17 cellular contexts compared by ENCODE assay signal in the genomic region with DNA sequence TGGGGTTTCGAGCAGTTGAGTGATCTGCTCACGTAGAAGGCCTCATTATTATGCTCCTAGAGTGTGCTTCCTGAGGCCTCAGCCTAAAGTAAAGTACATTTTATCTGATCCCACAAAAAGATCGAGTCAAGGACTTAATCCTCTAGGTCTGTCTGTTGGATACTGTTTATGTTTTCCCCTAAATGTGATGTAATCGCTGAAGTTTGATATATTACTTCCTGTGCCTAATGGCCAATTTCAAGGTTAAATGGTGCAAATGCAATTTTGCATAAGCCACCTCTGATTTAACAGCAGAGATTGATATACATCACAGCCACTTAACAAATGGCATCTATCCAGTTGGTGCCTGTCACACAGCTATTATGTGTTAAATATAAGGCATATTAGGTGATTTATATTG. TPM values are rescaled to one million over a fixed set of nuclear protein-coding genes. Genes with fewer than 3 reads are reported as not detected.
"Had no signal": no experiment of that assay in that cellular context is flagged by ENCODE, and none has a peak within 500 bp of the region (broad histone marks: within the 10 kb centered on the region; RNA-seq: fewer than 3 reads in every experiment).

No MANE protein-coding gene starts in this region.

- H3K4me1 Mint-ChIP-seq: activated CD4-positive, alpha-beta memory T cell treated with anti-CD3 and anti-CD28 coated beads, Interleukin-2, amount 10 ng/mL, durations not matched to agents 7 days and 5 days; activated CD4-positive, alpha-beta T cell treated with anti-CD3 and anti-CD28 coated beads for 36 hours; activated naive CD4-positive, alpha-beta T cell treated with anti-CD3 and anti-CD28 coated beads, Interleukin-2, amount 50 U/mL, for 24 hours; naive thymus-derived CD8-positive, alpha-beta T cell had no signal

- H3K4me3 Mint-ChIP-seq: activated CD4-positive, alpha-beta memory T cell treated with anti-CD3 and anti-CD28 coated beads, Interleukin-2, amount 10 ng/mL, durations not matched to agents 7 days and 5 days; activated CD4-positive, alpha-beta T cell treated with anti-CD3 and anti-CD28 coated beads for 36 hours; activated naive CD4-positive, alpha-beta T cell treated with anti-CD3 and anti-CD28 coated beads, Interleukin-2, amount 50 U/mL, for 24 hours; activated T-cell treated with anti-CD3 and anti-CD28 coated beads, Interleukin-2, amount 50 U/mL, for 24 hours; naive thymus-derived CD8-positive, alpha-beta T cell had no signal

- H2AFZ ChIP-seq: parathyroid adenoma had no signal

- H3K4me1 ChIP-seq: adrenal gland, gastroesophageal sphincter, heart right ventricle, left ventricle myocardium inferior, parathyroid adenoma, sigmoid colon, upper lobe of right lung had no signal

- H3K36me3 Mint-ChIP-seq: activated naive CD4-positive, alpha-beta T cell treated with anti-CD3 and anti-CD28 coated beads, Interleukin-2, amount 50 U/mL, for 24 hours had no signal

- H3K27ac ChIP-seq: adrenal gland, gastroesophageal sphincter, heart right ventricle, left ventricle myocardium inferior, parathyroid adenoma, sigmoid colon, thoracic aorta, upper lobe of right lung had no signal

- H3K9me3 Mint-ChIP-seq: activated CD4-positive, alpha-beta memory T cell treated with anti-CD3 and anti-CD28 coated beads, Interleukin-2, amount 10 ng/mL, durations not matched to agents 7 days and 5 days; activated T-cell treated with anti-CD3 and anti-CD28 coated beads, Interleukin-2, amount 50 U/mL, for 24 hours; naive thymus-derived CD8-positive, alpha-beta T cell had no signal

- H3K9me3 ChIP-seq: adrenal gland, gastroesophageal sphincter, heart right ventricle, left ventricle myocardium inferior, sigmoid colon, thoracic aorta, upper lobe of right lung had no signal

- H3K27me3 ChIP-seq: gastroesophageal sphincter, sigmoid colon, upper lobe of right lung had no signal

- ATAC-seq: activated CD4-positive, alpha-beta T cell treated with anti-CD3 and anti-CD28 coated beads for 36 hours; gastroesophageal sphincter; heart right ventricle; naive thymus-derived CD8-positive, alpha-beta T cell; upper lobe of right lung had no signal

- H3K79me2 ChIP-seq: parathyroid adenoma had no signal

- H3K36me3 ChIP-seq: adrenal gland, gastroesophageal sphincter, heart right ventricle, left ventricle myocardium inferior, sigmoid colon, thoracic aorta, upper lobe of right lung had no signal

- H3K27me3 Mint-ChIP-seq: activated CD4-positive, alpha-beta memory T cell treated with anti-CD3 and anti-CD28 coated beads, Interleukin-2, amount 10 ng/mL, durations not matched to agents 7 days and 5 days; activated naive CD4-positive, alpha-beta T cell treated with anti-CD3 and anti-CD28 coated beads, Interleukin-2, amount 50 U/mL, for 24 hours had no signal

- H3K4me3 ChIP-seq: adrenal gland, gastroesophageal sphincter, heart right ventricle, left ventricle myocardium inferior, sigmoid colon, thoracic aorta, upper lobe of right lung had no signal

- H3K9ac ChIP-seq: parathyroid adenoma had no signal

- FAIRE-seq: colon had no signal

- DNase-seq: activated CD4-positive, alpha-beta memory T cell treated with anti-CD3 and anti-CD28 coated beads, Interleukin-2, amount 10 ng/mL, durations not matched to agents 7 days and 5 days; activated CD4-positive, alpha-beta T cell treated with anti-CD3 and anti-CD28 coated beads for 36 hours; activated effector memory CD4-positive, alpha-beta T cell treated with Interleukin-2 at 50 U/mL for 16 hours; activated T-cell treated with anti-CD3 and anti-CD28 coated beads, Interleukin-2, amount 50 U/mL, for 24 hours; adrenal gland; erythroblast; heart right ventricle; left ventricle myocardium inferior; naive thymus-derived CD8-positive, alpha-beta T cell; sigmoid colon; stimulated activated CD4-positive, alpha-beta T cell treated with anti-CD3 and anti-CD28 coated beads, Interleukin-1b, Interleukin-23, amount 100 ng/mL, for 48 hours; upper lobe of right lung had no signal

- H3K27ac Mint-ChIP-seq: activated CD4-positive, alpha-beta memory T cell treated with anti-CD3 and anti-CD28 coated beads, Interleukin-2, amount 10 ng/mL, durations not matched to agents 7 days and 5 days; activated CD4-positive, alpha-beta T cell treated with anti-CD3 and anti-CD28 coated beads for 36 hours; activated naive CD4-positive, alpha-beta T cell treated with anti-CD3 and anti-CD28 coated beads, Interleukin-2, amount 50 U/mL, for 24 hours; activated T-cell treated with anti-CD3 and anti-CD28 coated beads, Interleukin-2, amount 50 U/mL, for 24 hours; naive thymus-derived CD8-positive, alpha-beta T cell had no signal

RNA-seq across cellular contexts. Expression of gene SERTM2, which starts 19.4 kb away (rescaled TPM):
- total RNA-seq: activated CD4-positive, alpha-beta memory T cell treated with anti-CD3 and anti-CD28 coated beads, Interleukin-2, amount 10 ng/mL, durations not matched to agents 7 days and 5 days; activated CD4-positive, alpha-beta T cell treated with anti-CD3 and anti-CD28 coated beads for 36 hours; heart right ventricle; left ventricle myocardium inferior; naive thymus-derived CD8-positive, alpha-beta T cell; thoracic aorta had no signal
